ENCODE assay signal across 14 cellular contexts in the genomic region with DNA sequence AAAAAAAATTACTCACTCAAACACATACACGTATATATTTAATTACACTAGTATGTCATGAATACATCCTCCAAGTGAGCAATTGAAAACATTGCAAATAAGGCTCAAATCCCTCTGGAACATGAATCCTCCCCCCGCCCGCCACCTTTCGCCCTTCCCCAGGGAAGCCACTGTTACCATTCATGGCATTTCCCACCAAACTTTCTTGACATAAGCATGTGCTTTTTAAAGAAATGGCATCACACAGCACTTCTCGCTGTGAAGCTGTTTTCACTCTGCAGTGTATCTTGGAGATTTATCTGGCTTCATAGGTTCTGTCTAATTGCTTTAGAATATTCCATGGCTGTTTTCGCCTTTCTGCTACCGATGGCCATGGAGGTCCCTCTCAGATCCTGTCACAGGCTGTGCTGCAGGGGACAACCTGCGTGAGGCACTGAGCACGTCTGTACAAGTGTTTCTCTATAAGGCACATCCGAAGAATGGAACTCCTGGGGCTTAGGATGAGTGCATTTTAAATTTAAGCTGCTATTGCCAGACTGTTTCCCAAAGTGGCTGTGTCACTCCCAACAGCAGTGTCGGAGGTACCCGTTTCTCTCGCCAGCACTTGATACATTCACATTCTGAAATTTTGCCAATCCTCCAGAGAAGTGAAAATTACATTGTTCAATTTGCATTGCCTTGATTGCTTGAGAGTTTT. TPM values are rescaled to one million over a fixed set of nuclear protein-coding genes. Genes with fewer than 3 reads are reported as not detected.
DNase-seq lines count a peak whose midpoint lies in the region; ATAC-seq and TF ChIP-seq lines count a peak whose summit lies in the region.
"Had no signal": no experiment of that assay in that cellular context is flagged by ENCODE, and none has a peak within 500 bp of the region (broad histone marks: within the 10 kb centered on the region; RNA-seq: fewer than 3 reads in every experiment).

No MANE protein-coding gene starts in this region.

- H4K20me1 ChIP-seq in hepatocyte (ENCODE audit: insufficient read depth, poor library complexity, severe bottlenecking): no peaks in the 10 kb centered on the region

- peaks cover 0 to 30% (median 10%) of the 10 kb centered on the region in 12 donors for H3K4me1 ChIP-seq in heart left ventricle
- H3K4me1 ChIP-seq in upper lobe of right lung: peaks cover 5% of the 10 kb centered on the region
- H3K4me1 ChIP-seq in hepatocyte (ENCODE audit: insufficient read depth): no peaks in the 10 kb centered on the region

- intact Hi-C loops in cardiac septum (cut with DNase I) (no loop called here), heart left ventricle (cut with DNase I) (loop anchor here in 2 of 10 donors (10.0 kb wide), 1 partner anchor 253 kb away; no protein-coding TSS in a partner anchor), posterior vena cava (cut with DNase I) (no loop called here), upper lobe of right lung (cut with DNase I) (no loop called here)

- H3K4me3 ChIP-seq in heart left ventricle: no peak overlapping the region
- no peak overlapping the region for H3K4me3 ChIP-seq in upper lobe of right lung
- no peak overlapping the region for H3K4me3 ChIP-seq in hepatocyte

- H3K36me3 ChIP-seq in heart left ventricle (no peaks in the 10 kb centered on the region), upper lobe of right lung (no peaks in the 10 kb centered on the region), hepatocyte (replicated peaks; ENCODE audit: insufficient read depth, low read depth) (no peaks in the 10 kb centered on the region)

- H3K27me3 ChIP-seq in heart left ventricle: peaks cover 0 to 20% (median 6%) of the 10 kb centered on the region in 9 donors
- peaks cover 21% of the 10 kb centered on the region for H3K27me3 ChIP-seq in upper lobe of right lung
- H3K27me3 ChIP-seq in hepatocyte: peaks cover 31% of the 10 kb centered on the region

- H3K4me2 ChIP-seq in hepatocyte: no peak overlapping the region

- ATAC-seq in heart left ventricle (no peak), upper lobe of right lung (no peak), HG02588 (IDR thresholded peaks at IDR 0.05; ENCODE audit: unreplicated experiment) (no peak)

- H3K9me2 ChIP-seq in hepatocyte (replicated peaks; ENCODE audit: insufficient read depth): no peaks in the 10 kb centered on the region

- no peak for TF ChIP-seq POLR2A in heart left ventricle (IDR thresholded peaks at IDR 0.05)

- WGBS in heart left ventricle, 4 donors: 68 to 86% (median 83%) methylated on average over 13 of the region's 13 CpGs
- 76% methylated on average over 13 of the region's 13 CpGs for WGBS in hepatocyte (ENCODE audit: low lambda C conversion rate, missing lambda C conversion rate)

- no peak for TF ChIP-seq CTCF in heart left ventricle (IDR thresholded peaks at IDR 0.05)
- no peak for TF ChIP-seq CTCF in upper lobe of right lung (IDR thresholded peaks at IDR 0.05)
- no peak for TF ChIP-seq CTCF in hepatocyte (IDR thresholded peaks at IDR 0.05; ENCODE audit: poor library complexity)

- DNase-seq in cardiac septum (ENCODE audit: low spot score): peak; percentile 43
- no peak for DNase-seq in heart left ventricle
- peak; percentile 48 for DNase-seq in posterior vena cava (ENCODE audit: low spot score)
- peak; percentile 25 for DNase-seq in upper lobe of right lung
- no peak for DNase-seq in NCI-H1930 (lab: John Stamatoyannopoulos, UW)
- DNase-seq in hepatocyte (ENCODE audit: low spot score): no peak
- DNase-seq: CD4-positive, CD25-positive, alpha-beta regulatory T cell; DMS53; HCEC 1CT; HFFc6 had no signal

- no peak overlapping the region for H2AFZ ChIP-seq in hepatocyte

- H3K27ac ChIP-seq in heart left ventricle (no peak overlapping the region), cingulate gyrus (ENCODE audit: low read depth, low read length) (peak overlapping the region; percentile 54), upper lobe of right lung (no peak overlapping the region), hepatocyte (no peak overlapping the region)
- H3K27ac ChIP-seq: 22Rv1 had no signal

- H3K9me3 ChIP-seq in heart left ventricle (no peaks in the 10 kb centered on the region), upper lobe of right lung (no peaks in the 10 kb centered on the region), hepatocyte (ENCODE audit: low read depth) (no peaks in the 10 kb centered on the region)

- no peaks in the 10 kb centered on the region for H3K79me2 ChIP-seq in hepatocyte

RNA-seq across cellular contexts. Expression of gene PHACTR3, which starts 22.2 kb away (rescaled TPM):
- total RNA-seq in cardiac septum (0.54 TPM), heart left ventricle (10 to 100 TPM in 1 of 9 donors, 1 to 10 TPM in 6, under 1 TPM in 2; 0.59 to 14.6 (median 4.3) TPM), posterior vena cava (under 1 TPM; 0.19 to 0.43 TPM), upper lobe of right lung (18.2 TPM), hepatocyte (5.2 and 6.7 TPM in 2 replicates)
- polyA plus RNA-seq in heart left ventricle (1 to 10 TPM in 1 of 2 donors, under 1 TPM in 1; 0.19 to 3.5 TPM), hepatocyte (7.5 and 9.1 TPM in 2 replicates)
- total RNA-seq: CD4-positive, CD25-positive, alpha-beta regulatory T cell; HFFc6 had no signal
- polyA plus RNA-seq: BJ; CD4-positive, CD25-positive, alpha-beta regulatory T cell had no signal

Comparison
In these comparisons a context has a peak if more than half of its experiments do, and no peak if none do; other contexts are left out.
1. DNase-seq: peak in cardiac septum (single experiment), posterior vena cava (single experiment) and upper lobe of right lung (single experiment); none in heart left ventricle (0 of 5), NCI-H1930 (0 of 2) and hepatocyte (single experiment).